Comparison of ENCODE assay signal across 1 cellular context in the genomic region with DNA sequence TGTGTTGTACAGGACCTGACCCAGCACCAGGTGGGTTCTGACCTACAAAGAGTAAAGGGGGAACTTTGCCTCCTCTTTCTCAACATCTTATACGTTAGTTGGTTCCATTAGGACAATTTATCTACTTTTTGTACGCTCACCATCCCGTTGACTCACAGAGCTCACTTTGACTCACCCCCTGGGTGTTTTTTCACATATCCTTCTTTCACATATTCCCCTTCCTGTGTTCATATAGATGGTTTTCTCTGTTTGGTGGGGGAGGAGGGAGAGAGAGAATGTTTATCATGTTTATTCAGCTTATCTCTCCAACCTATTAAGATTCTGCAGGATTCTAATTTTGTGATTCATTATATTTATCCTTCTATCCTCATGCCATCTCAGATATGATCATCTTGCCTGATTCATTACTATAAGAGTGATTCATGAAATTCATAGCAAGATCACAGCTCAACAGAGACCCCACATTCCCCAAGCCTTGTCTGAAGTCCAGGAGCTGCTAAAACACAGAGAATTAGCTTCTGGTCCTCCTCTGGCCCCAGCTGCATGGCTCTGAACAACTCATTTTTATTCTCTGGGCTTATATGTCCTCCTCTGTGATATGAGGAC.
A peak's percentile ranks its signal among the peaks of the same experiment; 100 is the strongest.
TF ChIP-seq lines count a peak whose summit lies in the region.

No MANE protein-coding gene starts in this region.

TF ChIP-seq in GM12878, 131 proteins besides CTCF, POLR2A, EP300 and RAD21 (continued from another document and continues in another):
- TF ChIP-seq, protein P1, sequence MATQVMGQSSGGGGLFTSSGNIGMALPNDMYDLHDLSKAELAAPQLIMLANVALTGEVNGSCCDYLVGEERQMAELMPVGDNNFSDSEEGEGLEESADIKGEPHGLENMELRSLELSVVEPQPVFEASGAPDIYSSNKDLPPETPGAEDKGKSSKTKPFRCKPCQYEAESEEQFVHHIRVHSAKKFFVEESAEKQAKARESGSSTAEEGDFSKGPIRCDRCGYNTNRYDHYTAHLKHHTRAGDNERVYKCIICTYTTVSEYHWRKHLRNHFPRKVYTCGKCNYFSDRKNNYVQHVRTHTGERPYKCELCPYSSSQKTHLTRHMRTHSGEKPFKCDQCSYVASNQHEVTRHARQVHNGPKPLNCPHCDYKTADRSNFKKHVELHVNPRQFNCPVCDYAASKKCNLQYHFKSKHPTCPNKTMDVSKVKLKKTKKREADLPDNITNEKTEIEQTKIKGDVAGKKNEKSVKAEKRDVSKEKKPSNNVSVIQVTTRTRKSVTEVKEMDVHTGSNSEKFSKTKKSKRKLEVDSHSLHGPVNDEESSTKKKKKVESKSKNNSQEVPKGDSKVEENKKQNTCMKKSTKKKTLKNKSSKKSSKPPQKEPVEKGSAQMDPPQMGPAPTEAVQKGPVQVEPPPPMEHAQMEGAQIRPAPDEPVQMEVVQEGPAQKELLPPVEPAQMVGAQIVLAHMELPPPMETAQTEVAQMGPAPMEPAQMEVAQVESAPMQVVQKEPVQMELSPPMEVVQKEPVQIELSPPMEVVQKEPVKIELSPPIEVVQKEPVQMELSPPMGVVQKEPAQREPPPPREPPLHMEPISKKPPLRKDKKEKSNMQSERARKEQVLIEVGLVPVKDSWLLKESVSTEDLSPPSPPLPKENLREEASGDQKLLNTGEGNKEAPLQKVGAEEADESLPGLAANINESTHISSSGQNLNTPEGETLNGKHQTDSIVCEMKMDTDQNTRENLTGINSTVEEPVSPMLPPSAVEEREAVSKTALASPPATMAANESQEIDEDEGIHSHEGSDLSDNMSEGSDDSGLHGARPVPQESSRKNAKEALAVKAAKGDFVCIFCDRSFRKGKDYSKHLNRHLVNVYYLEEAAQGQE (IDR thresholded peaks at IDR 0.05; ENCODE audit: low read depth, low read length) = no peak
- TF ChIP-seq BACH1 (IDR thresholded peaks at IDR 0.05; ENCODE audit: borderline replicate concordance) (no peak), TCF3 (IDR thresholded peaks at IDR 0.05; ENCODE audit: borderline replicate concordance, insufficient read depth, low read depth, low read length) (no peak), FOXK2 (IDR thresholded peaks at IDR 0.05) (no peak), BHLHE40 (IDR thresholded peaks at IDR 0.05; ENCODE audit: borderline replicate concordance in 1 of 2, low read depth in 2 of 2, low read length in 1 of 2) (no peak), PAX5 (IDR thresholded peaks at IDR 0.05; ENCODE audit: borderline replicate concordance, low read depth, low read length) (no peak), FOXM1 (IDR thresholded peaks at IDR 0.05; ENCODE audit: low read depth, low read length) (peak; percentile 83; the same call in 1 of the 2 replicates), SMARCA5 (IDR thresholded peaks at IDR 0.05) (no peak), IRF5 (IDR thresholded peaks at IDR 0.05; ENCODE audit: borderline replicate concordance) (no peak), CBFB (IDR thresholded peaks at IDR 0.05; ENCODE audit: low read depth) (0 out of 2 replicates have a peak, but pooled peaks have one; percentile 42), MYB (IDR thresholded peaks at IDR 0.05; ENCODE audit: borderline replicate concordance, low read depth, low read length) (no peak), RUNX3 (IDR thresholded peaks at IDR 0.05; ENCODE audit: low read length) (peak; percentile 78), HDAC2 (IDR thresholded peaks at IDR 0.05) (no peak), NKRF (conservative IDR thresholded peaks at IDR 0.05) (no peak), ZNF274 (IDR thresholded peaks at IDR 0.05; ENCODE audit: insufficient read depth, insufficient read length) (no peak), SIX5 (IDR thresholded peaks at IDR 0.05; ENCODE audit: low read depth, low read length, severe bottlenecking) (no peak), NR2C2 (IDR thresholded peaks at IDR 0.05; ENCODE audit: borderline replicate concordance, control insufficient read depth, insufficient read length, low read depth) (no peak), PKNOX1 (IDR thresholded peaks at IDR 0.05) (no peak), ASH2L (IDR thresholded peaks at IDR 0.05; ENCODE audit: borderline replicate concordance, low read depth) (peak; percentile 51; the same call in 1 of the 2 replicates), HCFC1 (IDR thresholded peaks at IDR 0.05; ENCODE audit: low read length) (no peak), RBBP5 (conservative IDR thresholded peaks at IDR 0.05) (no peak), NR2C1 (IDR thresholded peaks at IDR 0.05) (no peak), HDGF (IDR thresholded peaks at IDR 0.05) (no peak), TARDBP (IDR thresholded peaks at IDR 0.05; ENCODE audit: borderline replicate concordance) (no peak), RELA (IDR thresholded peaks at IDR 0.05; ENCODE audit: borderline replicate concordance, partially characterized antibody) (no peak), RCOR1 (conservative IDR thresholded peaks at IDR 0.05; ENCODE audit: low read depth, low read length) (no peak), ZSCAN29 (IDR thresholded peaks at IDR 0.05) (no peak), KAT2A (conservative IDR thresholded peaks at IDR 0.05; ENCODE audit: control insufficient read depth, low read depth, low read length) (no peak), ZNF207 (IDR thresholded peaks at IDR 0.05; ENCODE audit: borderline replicate concordance) (no peak), PAX8 (IDR thresholded peaks at IDR 0.05) (no peak), ESRRA (IDR thresholded peaks at IDR 0.05; ENCODE audit: low read length) (no peak), EED (IDR thresholded peaks at IDR 0.05; ENCODE audit: low read depth) (peak; percentile 54; the same call in 1 of the 2 replicates), POU2F2 (IDR thresholded peaks at IDR 0.05; ENCODE audit: borderline replicate concordance, low read depth, low read length) (no peak), ZNF384 (IDR thresholded peaks at IDR 0.05; ENCODE audit: borderline replicate concordance, low read depth, low read length) (peak; percentile 43; the same call in 1 of the 2 replicates), WRNIP1 (IDR thresholded peaks at IDR 0.05; ENCODE audit: borderline replicate concordance, low read depth, low read length) (no peak), RFX5 (IDR thresholded peaks at IDR 0.05; ENCODE audit: low read depth, low read length) (no peak)
- TF ChIP-seq, protein P2, sequence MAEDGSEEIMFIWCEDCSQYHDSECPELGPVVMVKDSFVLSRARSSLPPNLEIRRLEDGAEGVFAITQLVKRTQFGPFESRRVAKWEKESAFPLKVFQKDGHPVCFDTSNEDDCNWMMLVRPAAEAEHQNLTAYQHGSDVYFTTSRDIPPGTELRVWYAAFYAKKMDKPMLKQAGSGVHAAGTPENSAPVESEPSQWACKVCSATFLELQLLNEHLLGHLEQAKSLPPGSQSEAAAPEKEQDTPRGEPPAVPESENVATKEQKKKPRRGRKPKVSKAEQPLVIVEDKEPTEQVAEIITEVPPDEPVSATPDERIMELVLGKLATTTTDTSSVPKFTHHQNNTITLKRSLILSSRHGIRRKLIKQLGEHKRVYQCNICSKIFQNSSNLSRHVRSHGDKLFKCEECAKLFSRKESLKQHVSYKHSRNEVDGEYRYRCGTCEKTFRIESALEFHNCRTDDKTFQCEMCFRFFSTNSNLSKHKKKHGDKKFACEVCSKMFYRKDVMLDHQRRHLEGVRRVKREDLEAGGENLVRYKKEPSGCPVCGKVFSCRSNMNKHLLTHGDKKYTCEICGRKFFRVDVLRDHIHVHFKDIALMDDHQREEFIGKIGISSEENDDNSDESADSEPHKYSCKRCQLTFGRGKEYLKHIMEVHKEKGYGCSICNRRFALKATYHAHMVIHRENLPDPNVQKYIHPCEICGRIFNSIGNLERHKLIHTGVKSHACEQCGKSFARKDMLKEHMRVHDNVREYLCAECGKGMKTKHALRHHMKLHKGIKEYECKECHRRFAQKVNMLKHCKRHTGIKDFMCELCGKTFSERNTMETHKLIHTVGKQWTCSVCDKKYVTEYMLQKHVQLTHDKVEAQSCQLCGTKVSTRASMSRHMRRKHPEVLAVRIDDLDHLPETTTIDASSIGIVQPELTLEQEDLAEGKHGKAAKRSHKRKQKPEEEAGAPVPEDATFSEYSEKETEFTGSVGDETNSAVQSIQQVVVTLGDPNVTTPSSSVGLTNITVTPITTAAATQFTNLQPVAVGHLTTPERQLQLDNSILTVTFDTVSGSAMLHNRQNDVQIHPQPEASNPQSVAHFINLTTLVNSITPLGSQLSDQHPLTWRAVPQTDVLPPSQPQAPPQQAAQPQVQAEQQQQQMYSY (CRISPR knock-in tag; IDR thresholded peaks at IDR 0.05) = no peak
- TF ChIP-seq, protein P3, sequence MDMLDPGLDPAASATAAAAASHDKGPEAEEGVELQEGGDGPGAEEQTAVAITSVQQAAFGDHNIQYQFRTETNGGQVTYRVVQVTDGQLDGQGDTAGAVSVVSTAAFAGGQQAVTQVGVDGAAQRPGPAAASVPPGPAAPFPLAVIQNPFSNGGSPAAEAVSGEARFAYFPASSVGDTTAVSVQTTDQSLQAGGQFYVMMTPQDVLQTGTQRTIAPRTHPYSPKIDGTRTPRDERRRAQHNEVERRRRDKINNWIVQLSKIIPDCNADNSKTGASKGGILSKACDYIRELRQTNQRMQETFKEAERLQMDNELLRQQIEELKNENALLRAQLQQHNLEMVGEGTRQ (IDR thresholded peaks at IDR 0.05; ENCODE audit: borderline replicate concordance, low read depth, low read length) = no peak
- TF ChIP-seq, protein P4, sequence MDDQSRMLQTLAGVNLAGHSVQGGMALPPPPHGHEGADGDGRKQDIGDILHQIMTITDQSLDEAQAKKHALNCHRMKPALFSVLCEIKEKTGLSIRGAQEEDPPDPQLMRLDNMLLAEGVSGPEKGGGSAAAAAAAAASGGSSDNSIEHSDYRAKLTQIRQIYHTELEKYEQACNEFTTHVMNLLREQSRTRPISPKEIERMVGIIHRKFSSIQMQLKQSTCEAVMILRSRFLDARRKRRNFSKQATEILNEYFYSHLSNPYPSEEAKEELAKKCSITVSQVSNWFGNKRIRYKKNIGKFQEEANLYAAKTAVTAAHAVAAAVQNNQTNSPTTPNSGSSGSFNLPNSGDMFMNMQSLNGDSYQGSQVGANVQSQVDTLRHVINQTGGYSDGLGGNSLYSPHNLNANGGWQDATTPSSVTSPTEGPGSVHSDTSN (IDR thresholded peaks at IDR 0.05; ENCODE audit: insufficient replicate concordance, low read depth, low read length) = no peak
- TF ChIP-seq, protein P5, sequence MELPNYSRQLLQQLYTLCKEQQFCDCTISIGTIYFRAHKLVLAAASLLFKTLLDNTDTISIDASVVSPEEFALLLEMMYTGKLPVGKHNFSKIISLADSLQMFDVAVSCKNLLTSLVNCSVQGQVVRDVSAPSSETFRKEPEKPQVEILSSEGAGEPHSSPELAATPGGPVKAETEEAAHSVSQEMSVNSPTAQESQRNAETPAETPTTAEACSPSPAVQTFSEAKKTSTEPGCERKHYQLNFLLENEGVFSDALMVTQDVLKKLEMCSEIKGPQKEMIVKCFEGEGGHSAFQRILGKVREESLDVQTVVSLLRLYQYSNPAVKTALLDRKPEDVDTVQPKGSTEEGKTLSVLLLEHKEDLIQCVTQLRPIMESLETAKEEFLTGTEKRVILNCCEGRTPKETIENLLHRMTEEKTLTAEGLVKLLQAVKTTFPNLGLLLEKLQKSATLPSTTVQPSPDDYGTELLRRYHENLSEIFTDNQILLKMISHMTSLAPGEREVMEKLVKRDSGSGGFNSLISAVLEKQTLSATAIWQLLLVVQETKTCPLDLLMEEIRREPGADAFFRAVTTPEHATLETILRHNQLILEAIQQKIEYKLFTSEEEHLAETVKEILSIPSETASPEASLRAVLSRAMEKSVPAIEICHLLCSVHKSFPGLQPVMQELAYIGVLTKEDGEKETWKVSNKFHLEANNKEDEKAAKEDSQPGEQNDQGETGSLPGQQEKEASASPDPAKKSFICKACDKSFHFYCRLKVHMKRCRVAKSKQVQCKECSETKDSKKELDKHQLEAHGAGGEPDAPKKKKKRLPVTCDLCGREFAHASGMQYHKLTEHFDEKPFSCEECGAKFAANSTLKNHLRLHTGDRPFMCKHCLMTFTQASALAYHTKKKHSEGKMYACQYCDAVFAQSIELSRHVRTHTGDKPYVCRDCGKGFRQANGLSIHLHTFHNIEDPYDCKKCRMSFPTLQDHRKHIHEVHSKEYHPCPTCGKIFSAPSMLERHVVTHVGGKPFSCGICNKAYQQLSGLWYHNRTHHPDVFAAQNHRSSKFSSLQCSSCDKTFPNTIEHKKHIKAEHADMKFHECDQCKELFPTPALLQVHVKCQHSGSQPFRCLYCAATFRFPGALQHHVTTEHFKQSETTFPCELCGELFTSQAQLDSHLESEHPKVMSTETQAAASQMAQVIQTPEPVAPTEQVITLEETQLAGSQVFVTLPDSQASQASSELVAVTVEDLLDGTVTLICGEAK (IDR thresholded peaks at IDR 0.05; ENCODE audit: borderline replicate concordance) = no peak
